13 cellular contexts compared by ENCODE assay signal in genomic region chr12:52059582-52060497, GRCh38. TPM values are rescaled to one million over a fixed set of nuclear protein-coding genes. Genes with fewer than 3 reads are reported as not detected.
DNase-seq lines count a peak whose midpoint lies in the region; ATAC-seq, FAIRE-seq and TF ChIP-seq lines count a peak whose summit lies in the region.
"Had no signal": no experiment of that assay in that cellular context is flagged by ENCODE, and none has a peak within 500 bp of the region (broad histone marks: within the 10 kb centered on the region; RNA-seq: fewer than 3 reads in every experiment).

No MANE protein-coding gene starts in this region.

- TF ChIP-seq POLR2A in GM12891 (IDR thresholded peaks at IDR 0.05; ENCODE audit: low read depth, low read length): no peak

- FAIRE-seq in GM12891 (lab: Jason Lieb, UNC): no peak

- ATAC-seq in GM21723 (IDR thresholded peaks at IDR 0.05; ENCODE audit: unreplicated experiment) (no peak), HG02852 (IDR thresholded peaks at IDR 0.05; ENCODE audit: unreplicated experiment) (no peak)

- intact Hi-C loops in posterior vena cava (cut with DNase I): no loop called here

- DNase-seq in GM12891 (ENCODE audit: insufficient read length, low spot score) (no peak), NCI-H2081 (lab: John Stamatoyannopoulos, UW) (peak; percentile 33 to 62), fibroblast of gingiva (ENCODE audit: low read depth) (peak; percentile 46), posterior vena cava (ENCODE audit: low spot score) (peak; percentile 89), NCI-H1694 (lab: John Stamatoyannopoulos, UW) (no peak)
- DNase-seq in stimulated activated CD4-positive, alpha-beta T cell treated with anti-CD3 and anti-CD28 coated beads, Interleukin-15, amount 100 ng/mL, for 24 hours: no peak
- DNase-seq: cortex of kidney; DMS79 treated with DMSO at 0.1 percent for 48 hours; posterior cingulate gyrus; stimulated activated CD4-positive, alpha-beta T cell treated with anti-CD3 and anti-CD28 coated beads, Interleukin-2, amount 100 ng/mL, for 48 hours; stimulated activated naive CD4-positive, alpha-beta T cell treated with Interleukin-2 at 50 U/mL for 16 hours had no signal

TF ChIP-seq in GM12891, 5 proteins besides CTCF, POLR2A, EP300 and RAD21:
- TF ChIP-seq PAX5 (IDR thresholded peaks at IDR 0.05; ENCODE audit: insufficient read depth, low read length, severe bottlenecking): no peak
- 0 out of 2 replicates have a peak, but pooled peaks have one; percentile 1 for TF ChIP-seq POLR2AphosphoS5 (IDR thresholded peaks at IDR 0.05; ENCODE audit: low read depth, low read length)

RNA-seq across cellular contexts. Expression of gene NR4A1, which starts 8.6 kb away (rescaled TPM):
- polyA plus RNA-seq in GM12891 (2012; ENCODE audit: low read depth, missing spikeins): 22.3 TPM
- 100 to 1,000 TPM; 197 to 567 TPM for total RNA-seq in posterior vena cava

RNA-seq across cellular contexts. Expression of gene ATG101, which starts 9.9 kb away (rescaled TPM):
- polyA plus RNA-seq in GM12891 (2012; ENCODE audit: low read depth, missing spikeins): 34.1 TPM
- total RNA-seq in posterior vena cava: 10 to 100 TPM; 26.4 to 30.8 TPM

RNA-seq across cellular contexts. Expression of gene SMIM41, which starts 19.7 kb away (rescaled TPM):
- not detected for polyA plus RNA-seq in GM12891 (2012; ENCODE audit: low read depth, missing spikeins)
- total RNA-seq in posterior vena cava: under 1 TPM in 1 of 2 donors, not detected in 1; 0.19 TPM

RNA-seq across cellular contexts. Expression of gene TAMALIN, which starts 53.1 kb away (rescaled TPM):
- polyA plus RNA-seq in GM12891 (2012; ENCODE audit: low read depth, missing spikeins): 1.3 TPM
- total RNA-seq in posterior vena cava: 10 to 100 TPM; 38.0 to 50.6 TPM

Comparison
In these comparisons a context has a peak if more than half of its experiments do, and no peak if none do; other contexts are left out.
1. DNase-seq: peak in NCI-H2081 (2 of 2), fibroblast of gingiva (single experiment) and posterior vena cava (single experiment); none in GM12891 (single experiment), stimulated activated CD4-positive, alpha-beta T cell treated with anti-CD3 and anti-CD28 coated beads, Interleukin-15, amount 100 ng/mL, for 24 hours (single experiment) and NCI-H1694 (single experiment).